34 cellular contexts compared by ENCODE assay signal in the genomic region with DNA sequence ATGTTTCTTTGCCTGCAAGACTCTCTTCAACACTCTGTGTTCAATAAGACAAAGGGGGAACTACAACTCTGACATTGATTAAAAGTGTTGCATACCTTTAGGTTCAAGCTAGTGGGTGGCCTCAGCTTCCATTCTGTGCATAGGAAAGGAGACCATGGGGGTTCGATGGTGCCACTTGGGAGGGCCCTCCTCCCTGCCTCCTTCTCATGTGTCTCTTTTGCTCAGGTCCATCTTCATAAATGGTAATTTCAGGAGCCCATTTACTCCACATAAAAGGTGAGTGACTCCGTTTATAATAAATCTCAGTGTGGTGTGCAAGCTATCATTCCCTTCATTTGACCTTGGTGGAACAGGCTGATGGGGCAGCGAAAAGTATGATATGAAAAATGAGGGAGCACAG.
"Had no signal": no experiment of that assay in that cellular context is flagged by ENCODE, and none has a peak within 500 bp of the region (broad histone marks: within the 10 kb centered on the region; RNA-seq: fewer than 3 reads in every experiment).

No MANE protein-coding gene starts in this region.

- ATAC-seq: activated naive CD4-positive, alpha-beta T cell treated with anti-CD3 and anti-CD28 coated beads, Interleukin-2, amount 50 U/mL, for 72 hours; activated naive CD8-positive, alpha-beta T cell treated with anti-CD3 and anti-CD28 coated beads, Interleukin-2, amount 50 U/mL, for 24 hours; activated T-cell treated with anti-CD3 and anti-CD28 coated beads, Interleukin-2, amount 50 U/mL, for 4 hours; activated T-cell treated with anti-CD3 and anti-CD28 coated beads, Interleukin-2, amount 50 U/mL, for 72 hours; activated T-helper 17 cell treated with anti-CD3 and anti-CD28 coated beads, Interleukin-2, amount 50 U/mL, for 72 hours; body of pancreas had no signal

- H3K27ac ChIP-seq: adrenal gland, ascending aorta, body of pancreas, brain microvascular endothelial cell, breast epithelium, cardiac muscle cell had no signal

- FAIRE-seq: astrocyte, bronchial epithelial cell had no signal

- H3K4me1 ChIP-seq: adrenal gland, breast epithelium had no signal

- H3K9me3 ChIP-seq: adrenal gland, ascending aorta, body of pancreas, breast epithelium had no signal

- H3K4me3 ChIP-seq: adrenal gland, ascending aorta, body of pancreas, breast epithelium, cardiac muscle cell had no signal

- H3K36me3 ChIP-seq: adrenal gland, ascending aorta, brain microvascular endothelial cell, breast epithelium, cardiac muscle cell had no signal

- H3K27me3 ChIP-seq: adrenal gland, ascending aorta, body of pancreas, brain microvascular endothelial cell, breast epithelium, cardiac muscle cell had no signal

- DNase-seq: activated effector memory CD4-positive, alpha-beta T cell treated with anti-CD3 and anti-CD28 coated beads, Interleukin-2, amount 50 U/mL, for 16 hours; activated effector memory CD4-positive, alpha-beta T cell treated with Interleukin-2 at 50 U/mL for 16 hours; activated gamma-delta T cell; activated gamma-delta T cell treated with Interleukin-2 at 50 U/mL for 16 hours; activated naive CD4-positive, alpha-beta T cell; activated naive CD4-positive, alpha-beta T cell treated with anti-CD3 and anti-CD28 coated beads for 36 hours; activated naive CD4-positive, alpha-beta T cell treated with anti-CD3 and anti-CD28 coated beads, Interleukin-2, amount 10 ng/mL, durations not matched to agents 7 days and 5 days; activated naive CD4-positive, alpha-beta T cell treated with anti-CD3 and anti-CD28 coated beads, Interleukin-2, amount 50 U/mL, for 16 hours; activated naive CD4-positive, alpha-beta T cell treated with Interleukin-2 at 50 U/mL for 16 hours; activated naive CD8-positive, alpha-beta T cell treated with anti-CD3 and anti-CD28 coated beads for 36 hours; activated naive CD8-positive, alpha-beta T cell treated with anti-CD3 and anti-CD28 coated beads, Interleukin-2, amount 10 ng/mL, durations not matched to agents 7 days and 5 days; activated naive CD8-positive, alpha-beta T cell treated with anti-CD3 and anti-CD28 coated beads, Interleukin-2, amount 50 U/mL, for 24 hours; activated T-cell treated with anti-CD3 and anti-CD28 coated beads, Interleukin-2, amount 50 U/mL, for 1 hour; activated T-cell treated with anti-CD3 and anti-CD28 coated beads, Interleukin-2, amount 50 U/mL, for 24 hours; activated T-cell treated with anti-CD3 and anti-CD28 coated beads, Interleukin-2, amount 50 U/mL, for 4 hours; activated T-cell treated with anti-CD3 and anti-CD28 coated beads, Interleukin-2, amount 50 U/mL, for 48 hours; activated T-cell treated with anti-CD3 and anti-CD28 coated beads, Interleukin-2, amount 50 U/mL, for 72 hours; adrenal gland; amniotic stem cell; amygdala; anterior cingulate cortex; aorta; body of pancreas; brain microvascular endothelial cell; caudate nucleus; central memory CD4-positive, alpha-beta T cell; cerebellar nuclear complex had no signal
